ENCODE assay signal across 18 cellular contexts in the genomic region with DNA sequence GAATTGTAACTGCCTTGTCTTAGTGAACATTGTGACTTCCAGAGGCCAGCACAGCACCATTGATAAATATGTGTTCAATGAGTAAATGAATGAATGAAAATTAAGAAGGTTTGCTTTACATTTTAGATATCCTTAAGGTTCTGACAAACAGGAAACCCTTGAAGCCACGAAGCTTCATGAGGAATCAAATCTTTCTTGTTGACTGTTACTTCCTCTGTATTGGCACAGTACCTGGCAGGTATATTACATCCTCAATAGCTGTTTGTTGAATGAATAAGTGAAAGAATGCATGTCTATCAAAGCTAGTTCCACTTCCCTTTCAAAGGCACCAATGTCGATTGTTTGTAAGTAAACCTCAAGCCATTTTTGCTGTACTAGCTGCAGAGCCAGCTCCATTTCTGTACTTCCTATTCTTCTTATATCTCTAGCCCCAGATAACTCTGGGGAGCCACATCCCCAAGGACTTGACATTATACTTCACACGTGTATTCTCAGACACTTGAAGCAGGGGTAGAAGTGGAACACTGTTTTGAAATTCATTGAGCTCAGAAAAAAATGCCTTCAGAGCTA.
DNase-seq lines count a peak whose midpoint lies in the region; ATAC-seq and TF ChIP-seq lines count a peak whose summit lies in the region.
"Had no signal": no experiment of that assay in that cellular context is flagged by ENCODE, and none has a peak within 500 bp of the region (broad histone marks: within the 10 kb centered on the region; RNA-seq: fewer than 3 reads in every experiment).

No MANE protein-coding gene starts in this region.

- peaks cover 0 to 16% (median 0%) of the 10 kb centered on the region in 12 donors for H3K9me3 ChIP-seq in heart left ventricle
- H3K9me3 ChIP-seq: Peyer's patch had no signal

- DNase-seq in GDM1 (lab: John Stamatoyannopoulos, UW) (peak; percentile 23), NOMO-1 treated with dmso at 0.1 percent for 144 hours (lab: John Stamatoyannopoulos, UW; ENCODE audit: unreplicated experiment) (peak; percentile 44), globus pallidus (ENCODE audit: low spot score) (peak; percentile 14), D341Med (ENCODE audit: low spot score) (no peak), heart left ventricle (no peak)
- DNase-seq in activated CD4-positive, CD25-positive, alpha-beta regulatory T cell treated with anti-CD3 and anti-CD28 coated beads, Interleukin-2, amount 50 U/mL, for 72 hours = no peak
- DNase-seq: DMS 273 treated with DMSO at 0.1 percent for 48 hours; NCI-H1105; NCI-H1694 treated with DMSO at 0.1 percent for 48 hours; NCI-H69; NK-92 treated with Interleukin-12 subunit alpha and Interleukin-12 subunit beta, amount 100 ng/mL, for 24 hours; Peyer's patch; Right ventricle myocardium superior had no signal

- TF ChIP-seq POLR2A in heart left ventricle (IDR thresholded peaks at IDR 0.05) = no peak

- ATAC-seq in GM21576 (IDR thresholded peaks at IDR 0.05; ENCODE audit: unreplicated experiment) (peak; percentile 36), GM18498 (IDR thresholded peaks at IDR 0.05; ENCODE audit: unreplicated experiment) (no peak), heart left ventricle (no peak)
- ATAC-seq: GM23338, K562, SK-N-SH treated with all-trans-retinoic acid at 6 μM for 48 hours had no signal

- H3K36me3 ChIP-seq in heart left ventricle = no peaks in the 10 kb centered on the region
- H3K36me3 ChIP-seq: Peyer's patch had no signal

- H3K4me3 ChIP-seq in heart left ventricle = no peak overlapping the region
- H3K4me3 ChIP-seq: GM23338, K562, Peyer's patch had no signal

- no peak overlapping the region for H3K27ac ChIP-seq in heart left ventricle
- H3K27ac ChIP-seq: Peyer's patch had no signal

- TF ChIP-seq CTCF in heart left ventricle (IDR thresholded peaks at IDR 0.05) = no peak

- 32 to 44% (median 35%) methylated on average over 3 of the region's 3 CpGs for WGBS in heart left ventricle, 4 donors

- H3K4me1 ChIP-seq in heart left ventricle = no peaks in the 10 kb centered on the region
- H3K4me1 ChIP-seq: Peyer's patch had no signal

- intact Hi-C loops in heart left ventricle (cut with DNase I) = no loop called here

- H3K27me3 ChIP-seq in heart left ventricle = peaks cover 0 to 16% (median 0%) of the 10 kb centered on the region in 9 donors
- H3K27me3 ChIP-seq: Peyer's patch had no signal

Comparison
In these comparisons a context has a peak if more than half of its experiments do, and no peak if none do; other contexts are left out.
1. DNase-seq: peak in GDM1 (single experiment), NOMO-1 treated with dmso at 0.1 percent for 144 hours (single experiment) and globus pallidus (single experiment); none in D341Med (single experiment), activated CD4-positive, CD25-positive, alpha-beta regulatory T cell treated with anti-CD3 and anti-CD28 coated beads, Interleukin-2, amount 50 U/mL, for 72 hours (single experiment) and heart left ventricle (0 of 5).